In genomic region chr5:33763435-33763834, GRCh38 we compare ENCODE assay signal across 17 cellular contexts.
DNase-seq lines count a peak whose midpoint lies in the region; ATAC-seq, FAIRE-seq and TF ChIP-seq lines count a peak whose summit lies in the region.
"Had no signal": no experiment of that assay in that cellular context is flagged by ENCODE, and none has a peak within 500 bp of the region (broad histone marks: within the 10 kb centered on the region; RNA-seq: fewer than 3 reads in every experiment).

No MANE protein-coding gene starts in this region.

- H2BK12ac ChIP-seq in H1 (ENCODE audit: low read depth, low read length), result no peak overlapping the region

- no peak overlapping the region for H4K5ac ChIP-seq in H1 (ENCODE audit: insufficient read length, low read depth, low read length)

- FAIRE-seq in H1 (lab: Jason Lieb, UNC), result no peak

- TF ChIP-seq POLR2A in right lobe of liver (IDR thresholded peaks at IDR 0.05) (no peak), H1 (IDR thresholded peaks at IDR 0.05; ENCODE audit: control extremely low read depth in 1 of 2, low read depth in 2 of 2, low read length in 2 of 2) (no peak), prostate gland (IDR thresholded peaks at IDR 0.05) (no peak)

- H4K91ac ChIP-seq in H1 (replicated peaks; ENCODE audit: insufficient read length, low read length), result no peak overlapping the region

- H3K36me3 ChIP-seq in liver (ENCODE audit: control insufficient read depth in 4 of 4, insufficient read depth in 3 of 4, low read depth in 1 of 4, low read length in 3 of 4), result no peaks in the 10 kb centered on the region
- no peaks in the 10 kb centered on the region for H3K36me3 ChIP-seq in right lobe of liver
- H3K36me3 ChIP-seq in H1 (ENCODE audit: control insufficient read depth in 2 of 4, insufficient read depth in 4 of 4, low read length in 3 of 4), result no peaks in the 10 kb centered on the region
- no peaks in the 10 kb centered on the region for H3K36me3 ChIP-seq in neural cell (ENCODE audit: insufficient read depth, low read length)
- H3K36me3 ChIP-seq in prostate gland, result no peaks in the 10 kb centered on the region
- H3K36me3 ChIP-seq: BLaER1 had no signal

- no peak overlapping the region for H3K23ac ChIP-seq in H1 (ENCODE audit: insufficient read length)

- H3K4me3 Mint-ChIP-seq in activated T-helper 1 cell treated with anti-CD3 and anti-CD28 coated beads, Interleukin-12 subunit alpha, Interleukin-12 subunit beta, Interleukin-2, Interleukin-4 antibody, amounts not matched to agents 30 ng/mL and 10 ng/mL and 1 ng/mL, durations not matched to agents 14 hours and 24 hours and 36 hours, result no peak overlapping the region
- H3K4me3 Mint-ChIP-seq: CD8-positive, alpha-beta memory T cell; H9 had no signal

- no peak overlapping the region for H3K18ac ChIP-seq in H1 (ENCODE audit: extremely low read depth, low read length)

- H3K14ac ChIP-seq in H1 (ENCODE audit: insufficient read length), result no peak overlapping the region

- intact Hi-C loops in right lobe of liver (cut with DNase I), result no loop called here
- intact Hi-C loops in activated T-helper 1 cell treated with anti-CD3 and anti-CD28 coated beads, Interleukin-12 subunit alpha, Interleukin-12 subunit beta, Interleukin-2, Interleukin-4 antibody, amounts not matched to agents 30 ng/mL and 10 ng/mL and 1 ng/mL, durations not matched to agents 14 hours and 24 hours and 36 hours (cut with micrococcal nuclease), result no loop called here
- intact Hi-C loops in prostate gland (cut with DNase I), result no loop called here

- H3K79me2 ChIP-seq in H1 (ENCODE audit: control insufficient read depth in 1 of 2, insufficient read depth in 2 of 2, low read length in 2 of 2) (no peaks in the 10 kb centered on the region; a peak in 1 of 4 replicates), neural cell (replicated peaks; ENCODE audit: insufficient read depth, low read length) (no peaks in the 10 kb centered on the region)

- H2AFZ ChIP-seq in H1 (ENCODE audit: low read length), result no peak overlapping the region
- H2AFZ ChIP-seq in neural cell (ENCODE audit: low read depth, low read length), result no peak overlapping the region
- H2AFZ ChIP-seq: GM23248 had no signal

- H3K4me2 ChIP-seq in H1 (ENCODE audit: insufficient read depth in 1 of 2, low read depth in 2 of 2, low read length in 2 of 2) (no peak overlapping the region; a peak in 1 of 4 replicates), neural cell (ENCODE audit: low read length) (no peak overlapping the region)
- H3K4me2 ChIP-seq: BLaER1 had no signal

- CTCF ChIA-PET in H1 (lab: Charles Lee; ENCODE audit: partially characterized antibody), result interaction anchor here (0.9 to 1.3 kb wide), 3 partner anchors 8 to 198 kb away, joined by 3 read pairs; no protein-coding TSS in a partner anchor

- TF ChIP-seq CTCF in liver (IDR thresholded peaks at IDR 0.05; ENCODE audit: low read depth, low read length, missing input control), result no peak
- TF ChIP-seq CTCF in right lobe of liver (IDR thresholded peaks at IDR 0.05), result no peak
- TF ChIP-seq CTCF in H1 (IDR thresholded peaks at IDR 0.05; ENCODE audit: control extremely low read depth in 1 of 3, insufficient read depth in 1 of 3, low read depth in 1 of 3, low read length in 3 of 3), result no peak
- TF ChIP-seq CTCF in neural cell (IDR thresholded peaks at IDR 0.05; ENCODE audit: poor library complexity, severe bottlenecking), result no peak
- no peak for TF ChIP-seq CTCF in prostate gland (IDR thresholded peaks at IDR 0.05)

- H3K4me1 ChIP-seq in liver (ENCODE audit: control insufficient read depth in 4 of 4, insufficient read depth in 4 of 4, low read length in 3 of 4) (no peaks in the 10 kb centered on the region), right lobe of liver (no peaks in the 10 kb centered on the region), H1 (replicated peaks in 1 of 4; ENCODE audit: control insufficient read depth in 3 of 4, insufficient read depth in 4 of 4, low read length in 3 of 4) (peaks cover 4 to 18% (median 11%) of the 10 kb centered on the region in 4 experiments; a peak in 5 of 7 replicates), prostate gland (replicated peaks) (no peaks in the 10 kb centered on the region)
- H3K4me1 ChIP-seq: BLaER1, Caco-2 had no signal

- no peaks in the 10 kb centered on the region for H3K9me3 Mint-ChIP-seq in activated T-helper 1 cell treated with anti-CD3 and anti-CD28 coated beads, Interleukin-12 subunit alpha, Interleukin-12 subunit beta, Interleukin-2, Interleukin-4 antibody, amounts not matched to agents 30 ng/mL and 10 ng/mL and 1 ng/mL, durations not matched to agents 14 hours and 24 hours and 36 hours
- H3K9me3 Mint-ChIP-seq: H9 had no signal

- no peak for ATAC-seq in right lobe of liver

- H3K9me3 ChIP-seq in liver (ENCODE audit: control insufficient read depth in 4 of 4, low read length in 3 of 4) (no peaks in the 10 kb centered on the region), right lobe of liver (no peaks in the 10 kb centered on the region), H1 (ENCODE audit: insufficient read depth in 2 of 2, low read depth in 1 of 2, low read length in 1 of 2) (no peaks in the 10 kb centered on the region), neural cell (ENCODE audit: low read length) (no peaks in the 10 kb centered on the region), prostate gland (no peaks in the 10 kb centered on the region)
- H3K9me3 ChIP-seq: BLaER1, Caco-2 had no signal

- no peak overlapping the region for H2BK15ac ChIP-seq in H1 (ENCODE audit: low read length)

- H3K27me3 ChIP-seq in liver (ENCODE audit: control insufficient read depth in 4 of 4, insufficient read depth in 4 of 4, low read length in 3 of 4) (no peaks in the 10 kb centered on the region), right lobe of liver (no peaks in the 10 kb centered on the region), H1 (replicated peaks in 1 of 4; ENCODE audit: control insufficient read depth in 3 of 4, extremely low read depth in 1 of 4, insufficient read depth in 3 of 4, low read length in 3 of 4) (no peaks in the 10 kb centered on the region), neural cell (ENCODE audit: insufficient read depth, low read depth, low read length) (no peaks in the 10 kb centered on the region), prostate gland (replicated peaks; ENCODE audit: insufficient read depth) (no peaks in the 10 kb centered on the region)
- H3K27me3 ChIP-seq: BLaER1 had no signal

- H3K4ac ChIP-seq in H1 (replicated peaks; ENCODE audit: insufficient read length, low read depth, low read length), result no peak overlapping the region

- POLR2A ChIA-PET in H1 (lab: Charles Lee; ENCODE audit: partially characterized antibody), result no interaction called here

- no peak overlapping the region for H3K56ac ChIP-seq in H1 (replicated peaks; ENCODE audit: insufficient read length, low read depth, low read length)

- H2BK120ac ChIP-seq in H1 (replicated peaks; ENCODE audit: low read depth, low read length), result no peak overlapping the region

- no peaks in the 10 kb centered on the region for H3K4me1 Mint-ChIP-seq in activated T-helper 1 cell treated with anti-CD3 and anti-CD28 coated beads, Interleukin-12 subunit alpha, Interleukin-12 subunit beta, Interleukin-2, Interleukin-4 antibody, amounts not matched to agents 30 ng/mL and 10 ng/mL and 1 ng/mL, durations not matched to agents 14 hours and 24 hours and 36 hours (ENCODE audit: low read depth)
- H3K4me1 Mint-ChIP-seq: CD8-positive, alpha-beta memory T cell had no signal

- H3K4me3 ChIP-seq in liver (ENCODE audit: low read depth in 1 of 3, low read length in 3 of 3) (no peak overlapping the region), right lobe of liver (no peak overlapping the region), H1 (ENCODE audit: extremely low read depth in 1 of 4, insufficient read depth in 2 of 4, low read depth in 3 of 4, low read length in 4 of 4) (no peak overlapping the region), neural cell (ENCODE audit: low read length) (no peak overlapping the region), prostate gland (no peak overlapping the region)
- H3K4me3 ChIP-seq: BLaER1, GM23248 had no signal

- 59% methylated on average over 2 of the region's 2 CpGs for WGBS in liver
- 21% methylated on average over 2 of the region's 2 CpGs for WGBS in right lobe of liver (ENCODE audit: insufficient coverage, low coverage, low lambda C conversion rate, missing lambda C conversion rate)
- 84% methylated on average over 2 of the region's 2 CpGs; no CpG with 5 or more reads in 1 of the 2 experiments for WGBS in H1 (ENCODE audit: extremely low coverage in 1 of 2, insufficient coverage in 1 of 2, insufficient read length in 1 of 2, insufficient replicate concordance in 2 of 2, low coverage in 1 of 2, low lambda C conversion rate in 2 of 2, missing lambda C conversion rate in 1 of 2), 2 experiments
- WGBS in prostate gland, result 87% methylated on average over 2 of the region's 2 CpGs

- H4K8ac ChIP-seq in H1 (ENCODE audit: extremely low read depth, insufficient read depth, low read length), result no peak overlapping the region

- no peak overlapping the region for H2BK20ac ChIP-seq in H1 (ENCODE audit: low read length)

- H4K20me1 ChIP-seq in H1 (replicated peaks in 1 of 2; ENCODE audit: control insufficient read depth in 1 of 2, insufficient read depth in 2 of 2, low read length in 2 of 2) (no peaks in the 10 kb centered on the region), neural cell (ENCODE audit: insufficient read depth) (no peaks in the 10 kb centered on the region)
- H4K20me1 ChIP-seq: BLaER1 had no signal

- H3K9ac ChIP-seq in liver (ENCODE audit: low read depth in 1 of 2, low read length in 2 of 2) (no peak overlapping the region), H1 (replicated peaks in 1 of 4; ENCODE audit: extremely low read depth in 1 of 4, low read depth in 3 of 4, low read length in 3 of 4) (no peak overlapping the region), neural cell (ENCODE audit: low read length) (no peak overlapping the region)
- H3K9ac ChIP-seq: BLaER1, GM23248 had no signal

- TF ChIP-seq RAD21 in liver (IDR thresholded peaks at IDR 0.05) (no peak), H1 (IDR thresholded peaks at IDR 0.05 in 1 of 2, conservative IDR thresholded peaks at IDR 0.05 in 1 of 2; ENCODE audit: low read depth in 2 of 2, low read length in 2 of 2) (no peak), neural cell (conservative IDR thresholded peaks at IDR 0.05) (no peak)

- H3K23me2 ChIP-seq in H1 (ENCODE audit: low read depth, low read length), result no peaks in the 10 kb centered on the region

- H3K27ac ChIP-seq in liver (ENCODE audit: low read depth in 1 of 2, low read length in 2 of 2) (no peak overlapping the region), right lobe of liver (no peak overlapping the region), H1 (ENCODE audit: low read depth, low read length) (no peak overlapping the region), neural cell (ENCODE audit: low read length) (peak overlapping the region; percentile 50), prostate gland (no peak overlapping the region)
- H3K27ac ChIP-seq: BLaER1, GM23248 had no signal

- no peaks in the 10 kb centered on the region for H3F3A ChIP-seq in neural cell (ENCODE audit: insufficient read depth, low read length, poor library complexity, severe bottlenecking)

- peak overlapping the region; percentile 27; the same call in 1 of the 2 replicates for H2AK5ac ChIP-seq in H1 (ENCODE audit: low read depth, low read length)

- H2BK5ac ChIP-seq in H1 (ENCODE audit: low read depth, low read length), result no peak overlapping the region

- TF ChIP-seq EP300 in H1 (IDR thresholded peaks at IDR 0.05; ENCODE audit: borderline replicate concordance in 1 of 2, low read depth in 2 of 2, low read length in 2 of 2) (no peak), neural cell (conservative IDR thresholded peaks at IDR 0.05; ENCODE audit: poor library complexity, severe bottlenecking) (no peak)

- DNase-seq in right lobe of liver, result no peak
- no peak for DNase-seq in H1 (ENCODE audit: low read depth in 1 of 2, low spot score in 2 of 2)
- DNase-seq in DMS 273 (lab: John Stamatoyannopoulos, UW; ENCODE audit: unreplicated experiment), result no peak
- DNase-seq in activated T-helper 1 cell treated with anti-CD3 and anti-CD28 coated beads, Interleukin-12 subunit alpha, Interleukin-12 subunit beta, Interleukin-2, Interleukin-4 antibody, amounts not matched to agents 30 ng/mL and 10 ng/mL and 1 ng/mL, durations not matched to agents 14 hours and 24 hours and 36 hours (ENCODE audit: low spot score), result no peak
- no peak for DNase-seq in prostate gland (ENCODE audit: low spot score)
- DNase-seq: 8988T; AML-193; Caco-2; CD8-positive, alpha-beta memory T cell; DMS53; GF-D8; GM23248; H9; IMR-90 had no signal

- no peaks in the 10 kb centered on the region for H3K36me3 Mint-ChIP-seq in activated T-helper 1 cell treated with anti-CD3 and anti-CD28 coated beads, Interleukin-12 subunit alpha, Interleukin-12 subunit beta, Interleukin-2, Interleukin-4 antibody, amounts not matched to agents 30 ng/mL and 10 ng/mL and 1 ng/mL, durations not matched to agents 14 hours and 24 hours and 36 hours (ENCODE audit: low read depth)
- H3K36me3 Mint-ChIP-seq: CD8-positive, alpha-beta memory T cell had no signal

- H3K9me2 ChIP-seq in neural cell (ENCODE audit: insufficient read depth, low read length), result no peaks in the 10 kb centered on the region

- H3K27ac Mint-ChIP-seq in activated T-helper 1 cell treated with anti-CD3 and anti-CD28 coated beads, Interleukin-12 subunit alpha, Interleukin-12 subunit beta, Interleukin-2, Interleukin-4 antibody, amounts not matched to agents 30 ng/mL and 10 ng/mL and 1 ng/mL, durations not matched to agents 14 hours and 24 hours and 36 hours, result no peak overlapping the region

- peaks cover 1% of the 10 kb centered on the region for H3K27me3 Mint-ChIP-seq in activated T-helper 1 cell treated with anti-CD3 and anti-CD28 coated beads, Interleukin-12 subunit alpha, Interleukin-12 subunit beta, Interleukin-2, Interleukin-4 antibody, amounts not matched to agents 30 ng/mL and 10 ng/mL and 1 ng/mL, durations not matched to agents 14 hours and 24 hours and 36 hours (ENCODE audit: insufficient read depth)

- H3K79me1 ChIP-seq in H1 (ENCODE audit: low read depth, low read length), result no peaks in the 10 kb centered on the region
